In the genomic region with DNA sequence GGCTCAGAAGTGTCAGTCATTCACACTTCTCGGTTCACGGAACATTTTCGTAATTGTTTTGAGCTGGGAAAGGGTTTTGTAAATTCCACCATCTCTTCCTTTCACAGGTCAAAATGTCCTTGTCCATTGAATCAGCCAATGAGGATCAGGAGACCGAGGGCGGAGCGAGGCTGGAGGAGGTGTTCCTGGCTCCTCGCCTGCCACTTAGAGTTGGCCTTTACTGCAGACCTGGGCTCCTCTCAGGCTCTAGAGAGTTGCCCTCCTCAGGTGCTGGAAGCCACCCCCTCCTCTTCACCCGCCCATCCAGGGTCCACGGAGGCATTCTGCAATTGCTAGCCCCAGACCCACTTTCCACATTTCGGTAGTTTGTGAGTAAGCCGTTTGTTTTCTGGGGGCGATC, we compare ENCODE assay signal across 18 cellular contexts.
DNase-seq lines count a peak whose midpoint lies in the region; ATAC-seq, FAIRE-seq and TF ChIP-seq lines count a peak whose summit lies in the region.
"Had no signal": no experiment of that assay in that cellular context is flagged by ENCODE, and none has a peak within 500 bp of the region (broad histone marks: within the 10 kb centered on the region; RNA-seq: fewer than 3 reads in every experiment).

No MANE protein-coding gene starts in this region.

- no peaks in the 10 kb centered on the region for H3K36me3 Mint-ChIP-seq in effector memory CD8-positive, alpha-beta T cell (ENCODE audit: insufficient read depth)
- H3K36me3 Mint-ChIP-seq: CD14-positive monocyte; CD4-positive, alpha-beta memory T cell had no signal

- H3K27ac Mint-ChIP-seq in effector memory CD8-positive, alpha-beta T cell, result no peak overlapping the region
- H3K27ac Mint-ChIP-seq: CD4-positive, alpha-beta memory T cell had no signal

- no peak overlapping the region for H2AFZ ChIP-seq in osteoblast (ENCODE audit: low read length)

- H3K27me3 Mint-ChIP-seq in effector memory CD8-positive, alpha-beta T cell, result no peaks in the 10 kb centered on the region

- no peaks in the 10 kb centered on the region for H3K79me2 ChIP-seq in osteoblast (ENCODE audit: insufficient read depth, low read length)

- H3K4me3 ChIP-seq in A673 (ENCODE audit: low read depth, low read length, poor library complexity, severe bottlenecking) (no peak overlapping the region), esophagus muscularis mucosa (no peak overlapping the region), osteoblast (ENCODE audit: insufficient read depth, low read length) (no peak overlapping the region)
- H3K4me3 ChIP-seq: A549, BLaER1, GM12878, HAP-1 had no signal

- no peaks in the 10 kb centered on the region for H4K20me1 ChIP-seq in osteoblast (ENCODE audit: insufficient read depth, low read length)
- H4K20me1 ChIP-seq: BLaER1 had no signal

- TF ChIP-seq POLR2A in H54 (IDR thresholded peaks at IDR 0.05; ENCODE audit: low read depth, low read length), result no peak
- no peak for TF ChIP-seq POLR2A in esophagus muscularis mucosa (IDR thresholded peaks at IDR 0.05; ENCODE audit: low read depth)

- peaks cover 0 to 3% of the 10 kb centered on the region in 2 donors for H3K9me3 Mint-ChIP-seq in effector memory CD8-positive, alpha-beta T cell
- H3K9me3 Mint-ChIP-seq: CD14-positive monocyte; CD4-positive, alpha-beta memory T cell had no signal

- H3K36me3 ChIP-seq in A673 (ENCODE audit: insufficient read depth, low read length, poor library complexity, severe bottlenecking) (no peaks in the 10 kb centered on the region), esophagus muscularis mucosa (no peaks in the 10 kb centered on the region), osteoblast (ENCODE audit: insufficient read depth, low read length) (no peaks in the 10 kb centered on the region)
- H3K36me3 ChIP-seq: BLaER1, HAP-1 had no signal

- no TSS peak for BruUV-seq in A673 (replicated peaks; lab: Mats Ljungman, UMichigan)

- peak overlapping the region; percentile 81 for H3K27ac ChIP-seq in A673 (ENCODE audit: low read depth, low read length, poor library complexity, severe bottlenecking)
- no peak overlapping the region for H3K27ac ChIP-seq in esophagus muscularis mucosa (replicated peaks in 1 of 4)
- H3K27ac ChIP-seq in osteoblast (ENCODE audit: low read depth, low read length), result no peak overlapping the region
- H3K27ac ChIP-seq: 22Rv1, A549, BLaER1 had no signal

- H3K27me3 ChIP-seq in A673 (replicated peaks; ENCODE audit: insufficient read depth, low read depth, low read length, poor library complexity) (no peaks in the 10 kb centered on the region), esophagus muscularis mucosa (no peaks in the 10 kb centered on the region), osteoblast (ENCODE audit: insufficient read depth, low read length) (no peaks in the 10 kb centered on the region)
- H3K27me3 ChIP-seq: BLaER1 had no signal

- ATAC-seq in effector memory CD8-positive, alpha-beta T cell (replicated peaks), result no peak
- no peak for ATAC-seq in HG03039 (IDR thresholded peaks at IDR 0.05; ENCODE audit: unreplicated experiment)
- ATAC-seq: A549, GM12878 had no signal

- TF ChIP-seq CTCF in A673 (conservative IDR thresholded peaks at IDR 0.05; ENCODE audit: low read depth, low read length) (no peak), esophagus muscularis mucosa (IDR thresholded peaks at IDR 0.05) (no peak), osteoblast (IDR thresholded peaks at IDR 0.05; ENCODE audit: extremely low read depth, low read depth, low read length) (no peak)

- H3K9me3 ChIP-seq in A673 (ENCODE audit: low read depth, low read length, poor library complexity, severe bottlenecking) (no peaks in the 10 kb centered on the region), esophagus muscularis mucosa (no peaks in the 10 kb centered on the region), osteoblast (ENCODE audit: low read depth, low read length) (no peaks in the 10 kb centered on the region)
- H3K9me3 ChIP-seq: A549, BLaER1, HAP-1 had no signal

- no peak for TF ChIP-seq EP300 in esophagus muscularis mucosa (IDR thresholded peaks at IDR 0.05)

- peaks cover 57% of the 10 kb centered on the region for H3K4me1 ChIP-seq in A673 (ENCODE audit: insufficient read depth, low read length, poor library complexity, severe bottlenecking)
- peaks cover 6 to 12% (median 11%) of the 10 kb centered on the region in 4 donors for H3K4me1 ChIP-seq in esophagus muscularis mucosa
- no peaks in the 10 kb centered on the region for H3K4me1 ChIP-seq in osteoblast (ENCODE audit: insufficient read depth, low read length)
- H3K4me1 ChIP-seq: BLaER1, HAP-1 had no signal

- no peak overlapping the region for H3K4me2 ChIP-seq in osteoblast (ENCODE audit: insufficient read depth, low read length)
- H3K4me2 ChIP-seq: A549, BLaER1 had no signal

- H3K4me1 Mint-ChIP-seq in effector memory CD8-positive, alpha-beta T cell (ENCODE audit: low read depth in 2 of 2), result no peaks in the 10 kb centered on the region
- H3K4me1 Mint-ChIP-seq: CD4-positive, alpha-beta memory T cell had no signal

- whole genome bisulfite sequencing in esophagus muscularis mucosa, result 86% methylated on average over 12 of the region's 12 CpGs

- POLR2A ChIA-PET in A673 (lab: Charles Lee; ENCODE audit: low non-redundant PET), result no interaction called here

- DNase-seq in A673 (ENCODE audit: low spot score) (no peak), H54 (ENCODE audit: insufficient read length, low spot score) (no peak), esophagus muscularis mucosa (ENCODE audit: extremely low spot score) (peak; percentile 84), osteoblast (ENCODE audit: insufficient read length, low spot score, missing footprints) (peak; percentile 14), amygdala (lab: John Stamatoyannopoulos, UW) (no peak)
- no peak for DNase-seq in effector memory CD8-positive, alpha-beta T cell
- DNase-seq: CD4-positive, alpha-beta memory T cell; DMS79 treated with DMSO at 0.1 percent for 48 hours; EL; GOT3 had no signal

- intact Hi-C loops in A673 (cut with micrococcal nuclease; ENCODE audit: unreplicated experiment) (no loop called here), esophagus muscularis mucosa (cut with DNase I) (no loop called here)

- CTCF ChIA-PET in A673 (lab: Charles Lee), result no interaction called here

- FAIRE-seq in H54 (lab: Jason Lieb, UNC), result peak; percentile 50
- FAIRE-seq: A549, GM12878, GM18507 had no signal

- no peak overlapping the region for H3K4me3 Mint-ChIP-seq in effector memory CD8-positive, alpha-beta T cell
- H3K4me3 Mint-ChIP-seq: CD14-positive monocyte; CD4-positive, alpha-beta memory T cell had no signal

Comparison
In these comparisons a context has a peak if more than half of its experiments do, and no peak if none do; other contexts are left out.
1. DNase-seq: peak in esophagus muscularis mucosa (single experiment) and osteoblast (single experiment); none in A673 (single experiment), H54 (single experiment), effector memory CD8-positive, alpha-beta T cell (0 of 3) and amygdala (0 of 56).